Comparison of ENCODE assay signal across 7 cellular contexts in the genomic region with DNA sequence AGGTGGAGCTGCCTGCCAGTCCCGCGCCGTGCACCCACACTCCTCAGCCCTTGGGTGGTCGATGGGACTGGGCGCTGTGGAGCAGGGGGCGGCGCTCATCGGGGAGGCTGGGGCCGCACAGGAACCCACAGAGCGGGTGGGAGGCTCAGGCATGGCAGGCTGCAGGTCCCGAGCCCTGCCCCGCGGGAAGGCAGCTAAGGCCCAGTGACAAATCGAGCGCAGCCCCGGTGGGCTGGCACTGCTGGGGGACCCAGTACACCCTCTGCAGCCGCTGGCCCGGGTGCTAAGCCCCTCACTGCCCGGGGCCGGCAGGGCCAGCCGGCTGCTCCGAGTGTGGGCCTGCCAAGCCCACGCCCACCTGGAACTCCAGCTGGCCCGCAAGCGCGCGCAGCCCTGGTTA. TPM values are rescaled to one million over a fixed set of nuclear protein-coding genes. Genes with fewer than 3 reads are reported as not detected.
"Had no signal": no experiment of that assay in that cellular context is flagged by ENCODE, and none has a peak within 500 bp of the region (broad histone marks: within the 10 kb centered on the region; RNA-seq: fewer than 3 reads in every experiment).

No MANE protein-coding gene starts in this region.

RNA-seq across cellular contexts. Expression of gene CXorf51A, which starts 52.3 kb away (rescaled TPM):
- total RNA-seq: GM23248, GM23338, H1, H4, H7, H9, HFFc6 had no signal
- polyA plus RNA-seq: GM23248, GM23338, H1 had no signal

RNA-seq across cellular contexts. Expression of gene CXorf51B, which starts 57.3 kb away (rescaled TPM):
- total RNA-seq: GM23248, GM23338, H1, H4, H7, H9, HFFc6 had no signal
- polyA plus RNA-seq: GM23248, GM23338, H1 had no signal
